8 cellular contexts compared by ENCODE assay signal in genomic region chr11:122910775-122911174, GRCh38. TPM values are rescaled to one million over a fixed set of nuclear protein-coding genes. Genes with fewer than 3 reads are reported as not detected.
DNase-seq lines count a peak whose midpoint lies in the region; ATAC-seq, FAIRE-seq and TF ChIP-seq lines count a peak whose summit lies in the region.

No MANE protein-coding gene starts in this region.

- ATAC-seq in GM19467 (IDR thresholded peaks at IDR 0.05; ENCODE audit: unreplicated experiment) (no peak), HG03175 (IDR thresholded peaks at IDR 0.05; ENCODE audit: unreplicated experiment) (no peak), upper lobe of left lung (ENCODE audit: low FRiP score in 2 of 2) (no peak)

- no peak for TF ChIP-seq EP300 in upper lobe of left lung (IDR thresholded peaks at IDR 0.05)

- H3K9me3 ChIP-seq in AG04450 (ENCODE audit: control insufficient read depth, insufficient read depth, low read length), result no peaks in the 10 kb centered on the region
- no peaks in the 10 kb centered on the region for H3K9me3 ChIP-seq in upper lobe of left lung

- peaks cover 7% of the 10 kb centered on the region for H3K27me3 ChIP-seq in AG04450 (ENCODE audit: control insufficient read depth, insufficient read depth, low read length)
- H3K27me3 ChIP-seq in upper lobe of left lung, result no peaks in the 10 kb centered on the region

- H3K4me3 ChIP-seq in AG04450 (ENCODE audit: low read depth, low read length), result no peak overlapping the region
- H3K4me3 ChIP-seq in foreskin fibroblast (ENCODE audit: low read depth in 1 of 2, low read length in 2 of 2), result no peak overlapping the region
- no peak overlapping the region for H3K4me3 ChIP-seq in upper lobe of left lung

- CTCF ChIA-PET in AG04450 (lab: Charles Lee) (interaction anchor here (2.9 kb wide), 1 partner anchor 112 kb away, joined by 6 read pairs; no protein-coding TSS in a partner anchor), RWPE1 (lab: Yijun Ruan, JAX) (no interaction called here)

- FAIRE-seq in GM12892 (lab: Jason Lieb, UNC), result peak; percentile 78

- no peaks in the 10 kb centered on the region for H3K4me1 ChIP-seq in upper lobe of left lung

- TF ChIP-seq CTCF in AG04450 (IDR thresholded peaks at IDR 0.05; ENCODE audit: low read depth, low read length), result peak; percentile 36
- TF ChIP-seq CTCF in RWPE1 (conservative IDR thresholded peaks at IDR 0.05; ENCODE audit: low read depth), result peak; percentile 30; the same call in 1 of the 2 replicates
- no peak for TF ChIP-seq CTCF in foreskin fibroblast (IDR thresholded peaks at IDR 0.05; ENCODE audit: low read depth, low read length)
- peak in 1 of 6 experiments; percentile 26 for TF ChIP-seq CTCF in upper lobe of left lung (IDR thresholded peaks at IDR 0.05)

- no peaks in the 10 kb centered on the region for H3K36me3 ChIP-seq in upper lobe of left lung

- 68 to 69% methylated on average over 4 of the region's 4 CpGs for WGBS in upper lobe of left lung, 2 donors

- no peak for TF ChIP-seq POLR2A in GM12892 (IDR thresholded peaks at IDR 0.05; ENCODE audit: low read depth, low read length)
- TF ChIP-seq POLR2A in upper lobe of left lung (IDR thresholded peaks at IDR 0.05), result no peak

- DNase-seq in AG04450 (ENCODE audit: low read depth, low spot score) (no peak), GM12892 (ENCODE audit: insufficient read length) (no peak), RWPE1 (ENCODE audit: low spot score) (peak; percentile 24), foreskin fibroblast (peak; percentile 16 to 57), upper lobe of left lung (no peak), LoVo (ENCODE audit: low spot score) (no peak)

- H3K27ac ChIP-seq in AG04450 (ENCODE audit: low read depth, low read length) (no peak overlapping the region), RWPE1 (no peak overlapping the region), upper lobe of left lung (no peak overlapping the region)

- POLR2A ChIA-PET in AG04450 (lab: Yijun Ruan, JAX), result no interaction called here
- POLR2A ChIA-PET in RWPE1 (lab: Yijun Ruan, JAX; ENCODE audit: low non-redundant PET), result interaction anchor here (0.6 kb wide), 1 partner anchor 10 kb away, joined by 3 read pairs; no protein-coding TSS in a partner anchor

RNA-seq across cellular contexts. Expression of gene JHY, which starts 28.2 kb away (rescaled TPM):
- polyA plus RNA-seq in AG04450 (2011; rRNA removed), result 0.82 and 1.4 TPM in 2 replicates
- 0.51 and 0.87 TPM in 2 replicates for polyA minus RNA-seq in AG04450 (2011; rRNA and poly(A)+ RNA removed)
- polyA plus RNA-seq in GM12892 (2012; ENCODE audit: missing spikeins), result 2.0 TPM
- 10 to 100 TPM in 2 of 6 donors, 1 to 10 TPM in 4; 5.5 to 20.9 (median 8.8) TPM for total RNA-seq in upper lobe of left lung

Comparison
In these comparisons a context has a peak if more than half of its experiments do, and no peak if none do; other contexts are left out.
1. DNase-seq: peak in RWPE1 (single experiment) and foreskin fibroblast (2 of 2); none in AG04450 (single experiment), GM12892 (single experiment), upper lobe of left lung (0 of 2) and LoVo (single experiment).